ENCODE assay signal across 26 cellular contexts in the genomic region with DNA sequence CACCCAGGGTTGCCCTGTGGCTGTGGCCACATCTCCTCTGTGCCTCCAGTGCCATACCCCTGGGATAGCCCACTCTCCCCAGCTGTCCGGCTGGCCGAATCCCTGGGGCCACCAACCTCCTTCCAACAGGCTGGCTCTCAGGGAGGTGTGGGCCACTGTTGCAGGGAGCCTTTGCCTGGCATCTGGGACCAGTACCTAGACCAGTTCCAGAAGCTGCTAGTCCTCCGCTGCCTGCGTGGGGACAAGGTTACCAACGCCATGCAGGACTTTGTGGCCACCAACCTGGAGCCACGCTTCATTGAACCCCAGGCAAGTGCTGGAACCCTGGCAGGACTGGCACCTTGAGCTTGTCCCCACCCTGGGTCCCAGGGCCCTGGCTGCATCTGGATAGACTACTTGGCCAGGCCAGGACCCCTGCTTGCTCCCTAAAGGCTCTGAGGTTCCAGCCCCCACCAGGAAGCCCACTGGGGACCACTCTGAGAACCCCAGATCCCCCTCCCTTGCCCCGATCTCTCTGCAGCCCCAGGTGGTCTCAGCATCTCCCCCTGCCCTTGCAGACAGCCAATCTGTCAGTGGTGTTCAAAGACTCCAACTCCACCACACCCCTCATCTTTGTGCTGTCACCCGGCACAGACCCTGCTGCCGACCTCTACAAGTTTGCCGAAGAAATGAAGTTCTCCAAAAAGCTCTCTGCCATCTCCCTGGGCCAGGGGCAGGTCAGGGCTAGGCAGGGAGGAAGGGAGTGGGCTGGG. TPM values are rescaled to one million over a fixed set of nuclear protein-coding genes. Genes with fewer than 3 reads are reported as not detected.
"Had no signal": no experiment of that assay in that cellular context is flagged by ENCODE, and none has a peak within 500 bp of the region (broad histone marks: within the 10 kb centered on the region; RNA-seq: fewer than 3 reads in every experiment).

No MANE protein-coding gene starts in this region.

- H3K9me3 ChIP-seq: gastroesophageal sphincter, SK-N-SH, transverse colon, uterus had no signal

- DNase-seq: activated CD4-positive, alpha-beta T cell treated with anti-CD3 and anti-CD28 coated beads, Interleukin-2, amount 10 ng/mL, durations not matched to agents 7 days and 5 days; activated CD4-positive, CD25-positive, alpha-beta regulatory T cell treated with anti-CD3 and anti-CD28 coated beads, Interleukin-2, amount 50 U/mL, for 72 hours; activated CD8-positive, alpha-beta memory T cell treated with anti-CD3 and anti-CD28 coated beads, Interleukin-2, amount 10 ng/mL, durations not matched to agents 7 days and 5 days; activated CD8-positive, alpha-beta T cell treated with anti-CD3 and anti-CD28 coated beads for 36 hours; activated gamma-delta T cell treated with Interleukin-2 at 50 U/mL for 16 hours; activated T-cell treated with anti-CD3 and anti-CD28 coated beads for 4 hours; anterior cingulate cortex; central memory CD4-positive, alpha-beta T cell; head of caudate nucleus; islet precursor cell; nephron progenitor cell; occipital lobe; retina; SK-N-SH; stimulated activated CD4-positive, alpha-beta T cell treated with anti-CD3 and anti-CD28 coated beads, Interleukin-12 subunit alpha, Interleukin-12 subunit beta, amount 100 ng/mL, for 4 hours; stimulated activated CD4-positive, alpha-beta T cell treated with anti-CD3 and anti-CD28 coated beads, Interleukin-4, amount 100 ng/mL, for 4 hours; transverse colon; uterus; WERI-Rb-1 had no signal

- H3K36me3 Mint-ChIP-seq: activated CD8-positive, alpha-beta memory T cell treated with anti-CD3 and anti-CD28 coated beads, Interleukin-2, amount 10 ng/mL, durations not matched to agents 7 days and 5 days; brain; mesothelial cell of epicardium had no signal

- H3K27ac ChIP-seq: coronary artery, gastroesophageal sphincter, transverse colon, uterus, WERI-Rb-1 had no signal

- H3K4me3 ChIP-seq: coronary artery, gastroesophageal sphincter, transverse colon, uterus had no signal

- H3K4me1 ChIP-seq: gastroesophageal sphincter, transverse colon, uterus had no signal

- H3K27ac Mint-ChIP-seq: activated CD4-positive, alpha-beta T cell treated with anti-CD3 and anti-CD28 coated beads, Interleukin-2, amount 10 ng/mL, durations not matched to agents 7 days and 5 days; activated CD8-positive, alpha-beta memory T cell treated with anti-CD3 and anti-CD28 coated beads, Interleukin-2, amount 10 ng/mL, durations not matched to agents 7 days and 5 days; activated CD8-positive, alpha-beta T cell treated with anti-CD3 and anti-CD28 coated beads for 36 hours; activated naive CD4-positive, alpha-beta T cell treated with anti-CD3 and anti-CD28 coated beads, Interleukin-2, amount 50 U/mL, for 24 hours; mesothelial cell of epicardium; nephron progenitor cell; stimulated activated naive CD8-positive, alpha-beta T cell treated with anti-CD3 and anti-CD28 coated beads, Interleukin-15, Interleukin-2, amounts not matched to agents 100 ng/mL and 50 ng/mL, for 24 hours had no signal

- H3K27me3 ChIP-seq: gastroesophageal sphincter, transverse colon, uterus had no signal

- H3K9me3 Mint-ChIP-seq: activated CD4-positive, alpha-beta T cell treated with anti-CD3 and anti-CD28 coated beads, Interleukin-2, amount 10 ng/mL, durations not matched to agents 7 days and 5 days; activated CD8-positive, alpha-beta T cell treated with anti-CD3 and anti-CD28 coated beads for 36 hours; activated naive CD4-positive, alpha-beta T cell treated with anti-CD3 and anti-CD28 coated beads, Interleukin-2, amount 50 U/mL, for 24 hours; brain; mesothelial cell of epicardium; nephron progenitor cell; stimulated activated naive CD8-positive, alpha-beta T cell treated with anti-CD3 and anti-CD28 coated beads, Interleukin-15, Interleukin-2, amounts not matched to agents 100 ng/mL and 50 ng/mL, for 24 hours had no signal

- H3K27me3 Mint-ChIP-seq: activated CD4-positive, alpha-beta T cell treated with anti-CD3 and anti-CD28 coated beads, Interleukin-2, amount 10 ng/mL, durations not matched to agents 7 days and 5 days; activated CD8-positive, alpha-beta memory T cell treated with anti-CD3 and anti-CD28 coated beads, Interleukin-2, amount 10 ng/mL, durations not matched to agents 7 days and 5 days; activated CD8-positive, alpha-beta T cell treated with anti-CD3 and anti-CD28 coated beads for 36 hours; activated naive CD4-positive, alpha-beta T cell treated with anti-CD3 and anti-CD28 coated beads, Interleukin-2, amount 50 U/mL, for 24 hours; stimulated activated naive CD8-positive, alpha-beta T cell treated with anti-CD3 and anti-CD28 coated beads, Interleukin-15, Interleukin-2, amounts not matched to agents 100 ng/mL and 50 ng/mL, for 24 hours had no signal

- H3K4me3 Mint-ChIP-seq: activated CD4-positive, alpha-beta T cell treated with anti-CD3 and anti-CD28 coated beads, Interleukin-2, amount 10 ng/mL, durations not matched to agents 7 days and 5 days; activated CD8-positive, alpha-beta memory T cell treated with anti-CD3 and anti-CD28 coated beads, Interleukin-2, amount 10 ng/mL, durations not matched to agents 7 days and 5 days; activated CD8-positive, alpha-beta T cell treated with anti-CD3 and anti-CD28 coated beads for 36 hours; activated naive CD4-positive, alpha-beta T cell treated with anti-CD3 and anti-CD28 coated beads, Interleukin-2, amount 50 U/mL, for 24 hours; brain; mesothelial cell of epicardium; nephron progenitor cell; stimulated activated naive CD8-positive, alpha-beta T cell treated with anti-CD3 and anti-CD28 coated beads, Interleukin-15, Interleukin-2, amounts not matched to agents 100 ng/mL and 50 ng/mL, for 24 hours had no signal

- H3K4me1 Mint-ChIP-seq: activated CD4-positive, alpha-beta T cell treated with anti-CD3 and anti-CD28 coated beads, Interleukin-2, amount 10 ng/mL, durations not matched to agents 7 days and 5 days; activated CD8-positive, alpha-beta memory T cell treated with anti-CD3 and anti-CD28 coated beads, Interleukin-2, amount 10 ng/mL, durations not matched to agents 7 days and 5 days; activated naive CD4-positive, alpha-beta T cell treated with anti-CD3 and anti-CD28 coated beads, Interleukin-2, amount 50 U/mL, for 24 hours; brain; mesothelial cell of epicardium; nephron progenitor cell had no signal

- H3K36me3 ChIP-seq: transverse colon, uterus had no signal

- ATAC-seq: activated CD8-positive, alpha-beta memory T cell treated with anti-CD3 and anti-CD28 coated beads, Interleukin-2, amount 10 ng/mL, durations not matched to agents 7 days and 5 days; activated CD8-positive, alpha-beta T cell treated with anti-CD3 and anti-CD28 coated beads for 36 hours; gastroesophageal sphincter had no signal

- H3K4me2 ChIP-seq: SK-N-SH had no signal

RNA-seq across cellular contexts. Expression of a gene that starts 50.0 kb away (rescaled TPM):
- total RNA-seq: activated CD8-positive, alpha-beta T cell treated with anti-CD3 and anti-CD28 coated beads for 36 hours had no signal

RNA-seq across cellular contexts. Expression of a gene that starts 58.9 kb away (rescaled TPM):
- total RNA-seq: lung microvascular endothelial cell, occipital lobe had no signal
